ENCODE assay signal across 31 cellular contexts in genomic region chrX:132173647-132174046, GRCh38. TPM values are rescaled to one million over a fixed set of nuclear protein-coding genes. Genes with fewer than 3 reads are reported as not detected.
"Had no signal": no experiment of that assay in that cellular context is flagged by ENCODE, and none has a peak within 500 bp of the region (broad histone marks: within the 10 kb centered on the region; RNA-seq: fewer than 3 reads in every experiment).

No MANE protein-coding gene starts in this region.

- H3K27me3 Mint-ChIP-seq: stimulated activated naive CD8-positive, alpha-beta T cell treated with anti-CD3 and anti-CD28 coated beads, Interleukin-15, Interleukin-2, amounts not matched to agents 100 ng/mL and 50 ng/mL, for 24 hours had no signal

- H3K4me2 ChIP-seq: hepatocyte had no signal

- H3K36me3 ChIP-seq: gastrocnemius medialis, left lung, sigmoid colon, spleen, thoracic aorta, tibial nerve, upper lobe of left lung, vagina had no signal

- H3K27ac Mint-ChIP-seq: naive thymus-derived CD8-positive, alpha-beta T cell; nephron progenitor cell; stimulated activated naive B cell treated with anti-CD40 and anti-IgM and Interleukin-4, amounts not matched to agents 10 μg/mL and 1 μg/mL and 100 μg/mL, for 72 hours; stimulated activated naive CD8-positive, alpha-beta T cell treated with anti-CD3 and anti-CD28 coated beads, Interleukin-15, Interleukin-2, amounts not matched to agents 100 ng/mL and 50 ng/mL, for 24 hours had no signal

- ATAC-seq: esophagus mucosa; gastrocnemius medialis; left cardiac atrium; left lung; naive thymus-derived CD8-positive, alpha-beta T cell; psoas muscle; right cardiac atrium; stimulated activated naive B cell treated with anti-CD40 and anti-IgM and Interleukin-4, amounts not matched to agents 10 μg/mL and 1 μg/mL and 100 μg/mL, for 72 hours had no signal

- H3K27ac ChIP-seq: dorsolateral prefrontal cortex, epithelial cell of prostate, gastrocnemius medialis, hepatocyte, left lung, psoas muscle, sigmoid colon, skin epidermis, spleen, thoracic aorta, tibial nerve, upper lobe of left lung, vagina had no signal

- H3K9me3 ChIP-seq: gastrocnemius medialis, left lung, psoas muscle, sigmoid colon, spleen, thoracic aorta, tibial nerve, upper lobe of left lung, vagina had no signal

- H3K27me3 ChIP-seq: gastrocnemius medialis, hepatocyte, left lung, sigmoid colon, upper lobe of left lung had no signal

- DNase-seq: dorsolateral prefrontal cortex; effector CD4-positive, alpha-beta T cell; foreskin fibroblast; gastrocnemius medialis; head of caudate nucleus; left cardiac atrium; left lung; mesenchymal stem cell; midbrain; naive thymus-derived CD8-positive, alpha-beta T cell; nephron progenitor cell; nucleus accumbens; psoas muscle; right cardiac atrium; sigmoid colon; spleen; stimulated activated naive B cell treated with anti-CD40 and anti-IgM and Interleukin-4, amounts not matched to agents 10 μg/mL and 1 μg/mL and 100 μg/mL, for 72 hours; upper lobe of left lung had no signal

- H3K79me2 ChIP-seq: hepatocyte had no signal

- H3K4me1 ChIP-seq: gastrocnemius medialis, left lung, psoas muscle, sigmoid colon, spleen, tibial nerve, upper lobe of left lung, vagina had no signal

- H3K9me3 Mint-ChIP-seq: naive thymus-derived CD8-positive, alpha-beta T cell; nephron progenitor cell; stimulated activated naive B cell treated with anti-CD40 and anti-IgM and Interleukin-4, amounts not matched to agents 10 μg/mL and 1 μg/mL and 100 μg/mL, for 72 hours; stimulated activated naive CD8-positive, alpha-beta T cell treated with anti-CD3 and anti-CD28 coated beads, Interleukin-15, Interleukin-2, amounts not matched to agents 100 ng/mL and 50 ng/mL, for 24 hours had no signal

- FAIRE-seq: colon had no signal

- H3K4me3 ChIP-seq: dorsolateral prefrontal cortex, gastrocnemius medialis, hepatocyte, left lung, psoas muscle, sigmoid colon, skin epidermis, spleen, thoracic aorta, tibial nerve, upper lobe of left lung, vagina had no signal

- H3K4me1 Mint-ChIP-seq: naive thymus-derived CD8-positive, alpha-beta T cell; stimulated activated naive B cell treated with anti-CD40 and anti-IgM and Interleukin-4, amounts not matched to agents 10 μg/mL and 1 μg/mL and 100 μg/mL, for 72 hours had no signal

- H3K4me3 Mint-ChIP-seq: naive thymus-derived CD8-positive, alpha-beta T cell; nephron progenitor cell; stimulated activated naive B cell treated with anti-CD40 and anti-IgM and Interleukin-4, amounts not matched to agents 10 μg/mL and 1 μg/mL and 100 μg/mL, for 72 hours; stimulated activated naive CD8-positive, alpha-beta T cell treated with anti-CD3 and anti-CD28 coated beads, Interleukin-15, Interleukin-2, amounts not matched to agents 100 ng/mL and 50 ng/mL, for 24 hours had no signal

- H2AFZ ChIP-seq: hepatocyte had no signal

- H3K36me3 Mint-ChIP-seq: naive thymus-derived CD8-positive, alpha-beta T cell; stimulated activated naive B cell treated with anti-CD40 and anti-IgM and Interleukin-4, amounts not matched to agents 10 μg/mL and 1 μg/mL and 100 μg/mL, for 72 hours had no signal

RNA-seq across cellular contexts. Expression of gene FRMD7, which starts 45.8 kb away (rescaled TPM):
- total RNA-seq: esophagus mucosa; gastrocnemius medialis; glomerular endothelial cell; hepatocyte; kidney epithelial cell; left cardiac atrium; left lung; lung microvascular endothelial cell; naive thymus-derived CD8-positive, alpha-beta T cell; renal cortical epithelial cell; right cardiac atrium; tibial nerve; upper lobe of left lung; vagina had no signal
- polyA plus RNA-seq: hepatocyte; naive thymus-derived CD8-positive, alpha-beta T cell; spleen had no signal
